ENCODE assay signal across 1 cellular context in genomic region chr7:15684834-15685233, GRCh38.
TF ChIP-seq lines count a peak whose summit lies in the region.

No MANE protein-coding gene starts in this region.

TF ChIP-seq in GM23338, 12 proteins besides CTCF, POLR2A, EP300 and RAD21 (continued from another document):
- TF ChIP-seq JUNB (IDR thresholded peaks at IDR 0.05; ENCODE audit: unreplicated experiment) = no peak
- no peak for TF ChIP-seq EZH2phosphoT487 (IDR thresholded peaks at IDR 0.05; ENCODE audit: unreplicated experiment)
- no peak for TF ChIP-seq NANOG (IDR thresholded peaks at IDR 0.05; ENCODE audit: borderline replicate concordance)
- no peak for TF ChIP-seq ZNF462 (CRISPR knock-in tag; IDR thresholded peaks at IDR 0.05)
- TF ChIP-seq CREB1 (CRISPR knock-in tag; IDR thresholded peaks at IDR 0.05; ENCODE audit: low read depth) = no peak
- no peak for TF ChIP-seq POLR2AphosphoS5 (IDR thresholded peaks at IDR 0.05; ENCODE audit: low read depth)
TF ChIP-seq in GM23338: peak in this region for 0.
